ENCODE assay signal across 8 cellular contexts in genomic region chr20:46752639-46753235, GRCh38. TPM values are rescaled to one million over a fixed set of nuclear protein-coding genes. Genes with fewer than 3 reads are reported as not detected.
DNase-seq lines count a peak whose midpoint lies in the region; ATAC-seq, FAIRE-seq and TF ChIP-seq lines count a peak whose summit lies in the region.

No MANE protein-coding gene starts in this region.

- CTCF ChIA-PET in K562 (lab: Yijun Ruan, JAX; ENCODE audit: low intra/inter-chr PET ratio) = interaction anchor here (1.8 kb wide), 1 partner anchor 1868 kb away, joined by 6 read pairs; no protein-coding TSS in a partner anchor

- no TSS peak for BruUV-seq in K562 (replicated peaks; lab: Mats Ljungman, UMichigan)

- DNase-seq in GM10266 (ENCODE audit: extremely low spot score) = peak; percentile 44
- DNase-seq in NCI-H1105 treated with DMSO at 0.1 percent for 48 hours (lab: John Stamatoyannopoulos, UW) = peak; percentile 71
- peak; percentile 14 to 37 (median 17) for DNase-seq in T-helper 17 cell
- peak; percentile 41 to 70 (median 52) for DNase-seq in K562 (ENCODE audit: extremely low read depth in 1 of 4, low spot score in 3 of 4)
- DNase-seq in inferior parietal cortex (ENCODE audit: extremely low spot score) = peak; percentile 66
- DNase-seq in stimulated activated CD4-positive, alpha-beta T cell treated with anti-CD3 and anti-CD28 coated beads, Interleukin-1b, Interleukin-23, amount 100 ng/mL, for 24 hours (ENCODE audit: low read depth in 4 of 4, low spot score in 1 of 4) = peak; percentile 20 to 36 (median 26)

- no peak overlapping the region for H3K27ac ChIP-seq in K562 (ENCODE audit: extremely low read depth, low read depth, low read length)

- WGBS in K562 (ENCODE audit: insufficient coverage, low coverage, missing lambda C conversion rate) = 4% methylated on average over 13 of the region's 13 CpGs

- TF ChIP-seq POLR2A in K562 (conservative IDR thresholded peaks at IDR 0.05) = no peak

- H3K9me1 ChIP-seq in K562 (ENCODE audit: control insufficient read depth, insufficient read depth, low read length) = no peaks in the 10 kb centered on the region

- POLR2A ChIA-PET in K562 (lab: Yijun Ruan, JAX) = no interaction called here

- H3K4me3 Mint-ChIP-seq in T-helper 17 cell = no peak overlapping the region

- H3K4me3 ChIP-seq in K562 = no peak overlapping the region

- no peaks in the 10 kb centered on the region for H3K9me3 ChIP-seq in T-helper 17 cell (ENCODE audit: control insufficient read depth, low read length, poor library complexity, severe bottlenecking)
- no peaks in the 10 kb centered on the region for H3K9me3 ChIP-seq in K562 (replicated peaks; ENCODE audit: control insufficient read depth, insufficient read depth, low read depth, low read length)

- peaks cover 2 to 4% of the 10 kb centered on the region in 2 experiments; a peak in 3 of 5 replicates for H3K4me1 ChIP-seq in K562 (replicated peaks in 1 of 2; ENCODE audit: control insufficient read depth in 2 of 2, insufficient read depth in 2 of 2, low read length in 2 of 2)

- H3K27ac Mint-ChIP-seq in T-helper 17 cell = no peak overlapping the region

- H4K20me1 ChIP-seq in K562 (replicated peaks; ENCODE audit: control insufficient read depth, insufficient read depth, low read length) = no peaks in the 10 kb centered on the region

- peak; percentile 64 for TF ChIP-seq CTCF in GM10266 (IDR thresholded peaks at IDR 0.05; ENCODE audit: control insufficient read depth, insufficient read depth, low read depth, missing control alignments)
- TF ChIP-seq CTCF in K562 (IDR thresholded peaks at IDR 0.05 in 2 of 3, conservative IDR thresholded peaks at IDR 0.05 in 1 of 3; ENCODE audit: insufficient read depth in 2 of 3, low read depth in 1 of 3, low read length in 3 of 3) = peak; percentile 64 to 78 (median 76)

- no peaks in the 10 kb centered on the region for H3K36me3 Mint-ChIP-seq in T-helper 17 cell (ENCODE audit: low read depth)

- H3K79me2 ChIP-seq in K562 (ENCODE audit: control insufficient read depth, insufficient read depth, low read length) = no peaks in the 10 kb centered on the region

- H3K27me3 Mint-ChIP-seq in T-helper 17 cell = peaks cover 47% of the 10 kb centered on the region

- ATAC-seq in T-helper 17 cell (peak; percentile 40), K562 (peak; percentile 62), HG02840 (IDR thresholded peaks at IDR 0.05; ENCODE audit: low FRiP score, unreplicated experiment) (no peak), GM19328 (IDR thresholded peaks at IDR 0.05; ENCODE audit: unreplicated experiment) (no peak)

- H3K4me2 ChIP-seq in K562 (ENCODE audit: insufficient read depth, low read length) = no peak overlapping the region

- H3K36me3 ChIP-seq in K562 (ENCODE audit: control insufficient read depth, insufficient read depth, low read length) = no peaks in the 10 kb centered on the region

- peak; percentile 85 for FAIRE-seq in K562 (lab: Jason Lieb, UNC)

- TF ChIP-seq EP300 in K562 (IDR thresholded peaks at IDR 0.05; ENCODE audit: low read length) = no peak

- in situ Hi-C loops in K562 (cut with MboI) = loop anchor here (10.0 to 25.0 kb wide), 2 partner anchors 402 to 635 kb away; no protein-coding TSS in a partner anchor

- intact Hi-C loops in K562 (cut with micrococcal nuclease) = loop anchor here (5.0 kb wide), 1 partner anchor 630 kb away; no protein-coding TSS in a partner anchor

- H3K9ac ChIP-seq in K562 (ENCODE audit: insufficient read depth in 1 of 2, low read depth in 2 of 2, low read length in 2 of 2) = no peak overlapping the region

- peaks cover 7 to 13% of the 10 kb centered on the region in 2 experiments; a peak in 4 of 5 replicates for H3K27me3 ChIP-seq in K562 (ENCODE audit: control insufficient read depth in 2 of 2, insufficient read depth in 2 of 2, low read length in 2 of 2)

- peaks cover 6% of the 10 kb centered on the region for H3K4me1 Mint-ChIP-seq in T-helper 17 cell

- H2AFZ ChIP-seq in K562 (ENCODE audit: low read depth, low read length) = no peak overlapping the region

- peak; percentile 30 to 65; a peak in 3 of 4 replicates for TF ChIP-seq RAD21 in K562 (CRISPR knock-in tag; conservative IDR thresholded peaks at IDR 0.05 in 1 of 2, IDR thresholded peaks at IDR 0.05 in 1 of 2)

TF ChIP-seq in K562, 482 proteins besides CTCF, POLR2A, EP300 and RAD21:
- TF ChIP-seq CREM (IDR thresholded peaks at IDR 0.05; ENCODE audit: low read depth) = 0 out of 2 replicates have a peak, but pooled peaks have one; percentile 14
- no peak for TF ChIP-seq IRF1 (CRISPR knock-in tag; IDR thresholded peaks at IDR 0.05; ENCODE audit: borderline replicate concordance)
- TF ChIP-seq HDAC1 (IDR thresholded peaks at IDR 0.05) = no peak
- TF ChIP-seq EP400 (IDR thresholded peaks at IDR 0.05) = no peak
- TF ChIP-seq SMC3 (conservative IDR thresholded peaks at IDR 0.05; ENCODE audit: insufficient read depth, low read depth, low read length) = peak; percentile 56
- TF ChIP-seq DEAF1 (CRISPR knock-in tag; IDR thresholded peaks at IDR 0.05) = peak; percentile 27; the same call in 1 of the 2 replicates
- TF ChIP-seq GABPA (tag; conservative IDR thresholded peaks at IDR 0.05; ENCODE audit: low read depth) = no peak

RNA-seq across cellular contexts. Expression of gene SLC2A10, which starts 43.3 kb away (rescaled TPM):
- total RNA-seq in T-helper 17 cell (not detected), K562 (2014; rRNA removed) (0.86 and 1.8 TPM in 2 replicates), K562 (2014; rRNA removed; fragmentation: Illumina TruSeq; extraction: Trizol) (0.06 and 0.07 TPM in 2 replicates), K562 (2015; rRNA removed; fragmentation: Illumina TruSeq; extraction: Trizol) (0.22 and 0.57 TPM in 2 replicates), K562 (2021) (0.16 and 0.58 TPM in 2 replicates)
- total RNA-seq in K562 (2011; cell fraction: chromatin; rRNA removed; ENCODE audit: low replicate concordance) = 0.21 TPM in 1 of 2 replicates, not detected in the other
- 1.0 and 1.8 TPM in 2 replicates for total RNA-seq in K562 (2011; cell fraction: nucleolus; rRNA removed)
- 1.7 and 1.9 TPM in 2 replicates for total RNA-seq in K562 (2011; cell fraction: nucleoplasm; rRNA removed)
- polyA plus RNA-seq in K562 (2011; rRNA removed) (0.10 and 0.38 TPM in 2 replicates), K562 (2014; fragmentation: Illumina TruSeq; extraction: Trizol) (0.12 and 0.14 TPM in 2 replicates), K562 (2014; fragmentation: Nextera tagmentation; extraction: Ambion mirVana) (under 1 TPM; 0.01 to 0.08 TPM), K562 (2014; rRNA removed) (0.04 and 0.11 TPM in 2 replicates)
- 0.22 and 0.33 TPM in 2 replicates for polyA plus RNA-seq in K562 (2011; cell fraction: cytosol; rRNA removed)
- 1.1 and 1.7 TPM in 2 replicates for polyA plus RNA-seq in K562 (2011; cell fraction: nucleus; rRNA removed)
- 0.64 and 2.1 TPM in 2 replicates for polyA plus RNA-seq in K562 (2012)
- polyA minus RNA-seq in K562 (2011; rRNA and poly(A)+ RNA removed) = 0.07 and 0.84 TPM in 2 replicates
- polyA minus RNA-seq in K562 (2011; cell fraction: cytosol; rRNA and poly(A)+ RNA removed) = 0.82 TPM in 1 of 2 replicates, not detected in the other
- 1.4 TPM in 1 of 2 replicates, not detected in the other for polyA minus RNA-seq in K562 (2011; cell fraction: nucleus; rRNA and poly(A)+ RNA removed)

Comparison
In these comparisons a context has a peak if more than half of its experiments do, and no peak if none do; other contexts are left out.
1. DNase-seq: peak in every context shown above with its lines; median percentile 71 in NCI-H1105 treated with DMSO at 0.1 percent for 48 hours; 66 in inferior parietal cortex; 52 in K562; 44 in GM10266; 26 in stimulated activated CD4-positive, alpha-beta T cell treated with anti-CD3 and anti-CD28 coated beads, Interleukin-1b, Interleukin-23, amount 100 ng/mL, for 24 hours; 17 in T-helper 17 cell.
2. ATAC-seq: peak in T-helper 17 cell (single experiment) and K562 (single experiment); none in HG02840 (single experiment) and GM19328 (single experiment).